In the genomic region with DNA sequence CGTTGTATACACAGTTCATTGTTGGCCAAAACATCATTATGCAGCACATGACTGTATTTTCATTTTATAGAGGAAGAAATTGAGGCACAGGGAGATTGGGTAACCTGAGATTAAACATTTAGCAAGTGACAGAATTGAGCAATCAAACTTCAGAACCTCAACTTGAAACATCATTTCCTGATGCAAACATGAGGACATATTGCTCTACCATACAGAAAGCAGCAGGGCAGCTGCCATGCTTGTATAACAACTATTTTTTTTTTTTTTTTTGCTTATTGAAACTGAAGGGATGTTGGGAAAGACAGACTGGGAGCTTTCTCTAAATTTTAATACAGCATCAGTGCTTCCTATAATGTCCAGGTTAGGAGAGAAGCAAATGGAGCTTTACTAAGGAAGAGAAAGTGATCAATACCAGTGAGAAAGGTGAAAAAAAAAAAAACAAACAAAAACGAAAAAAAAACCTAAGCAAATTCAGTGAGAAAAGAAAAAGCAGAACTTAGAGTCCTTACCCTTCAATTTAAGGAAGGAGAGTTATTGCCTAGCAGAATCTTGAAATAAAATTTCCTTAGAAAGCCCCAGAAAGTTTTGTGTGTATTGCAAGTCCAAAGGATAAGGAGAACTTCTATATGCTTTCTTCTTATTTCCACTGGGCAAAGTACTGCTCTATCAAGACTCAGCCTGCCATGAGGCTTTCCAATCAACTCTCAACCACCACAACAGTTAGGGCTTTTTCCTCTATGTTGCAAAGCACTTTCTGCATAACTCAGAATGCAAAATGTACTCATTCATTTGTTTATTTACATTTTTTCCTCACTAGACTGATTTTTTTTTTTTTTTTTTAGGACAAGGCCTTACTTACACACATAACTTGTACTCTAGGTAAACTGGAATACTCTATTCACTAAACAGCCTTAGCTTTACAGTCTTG, we compare ENCODE assay signal across 15 cellular contexts. TPM values are rescaled to one million over a fixed set of nuclear protein-coding genes. Genes with fewer than 3 reads are reported as not detected.
DNase-seq lines count a peak whose midpoint lies in the region; ATAC-seq, FAIRE-seq and TF ChIP-seq lines count a peak whose summit lies in the region.
"Had no signal": no experiment of that assay in that cellular context is flagged by ENCODE, and none has a peak within 500 bp of the region (broad histone marks: within the 10 kb centered on the region; RNA-seq: fewer than 3 reads in every experiment).

No MANE protein-coding gene starts in this region.

- peak overlapping the region; percentile 54 for H3K27ac ChIP-seq in GM12878 (ENCODE audit: control insufficient read depth, insufficient read depth)

- intact Hi-C loops in activated naive CD4-positive, alpha-beta T cell treated with anti-CD3 and anti-CD28 coated beads for 36 hours (cut with micrococcal nuclease): loop anchor here (1.0 kb wide), 2 partner anchors 8 to 9 kb away; no protein-coding TSS in a partner anchor
- intact Hi-C loops in GM12878 (cut with micrococcal nuclease; ENCODE audit: unreplicated experiment): no loop called here

- no peak for TF ChIP-seq EP300 in GM12878 (IDR thresholded peaks at IDR 0.05; ENCODE audit: borderline replicate concordance in 1 of 2, control insufficient read depth in 1 of 2, low read depth in 2 of 2, low read length in 2 of 2)

- no peak for FAIRE-seq in GM12878 (lab: Jason Lieb, UNC)

- no peaks in the 10 kb centered on the region; a peak in 2 of 4 replicates for H3K36me3 ChIP-seq in GM12878 (ENCODE audit: control insufficient read depth in 2 of 2, insufficient read depth in 2 of 2, low read length in 1 of 2)

- peaks cover 8% of the 10 kb centered on the region for H3K9me3 Mint-ChIP-seq in activated naive CD4-positive, alpha-beta T cell treated with anti-CD3 and anti-CD28 coated beads for 36 hours
- H3K9me3 Mint-ChIP-seq in stimulated activated naive CD8-positive, alpha-beta T cell treated with anti-CD3 and anti-CD28 coated beads, Interleukin-15, amount 100 ng/mL, for 72 hours: no peaks in the 10 kb centered on the region

- peaks cover 11% of the 10 kb centered on the region for H3K4me1 ChIP-seq in GM12878 (ENCODE audit: control insufficient read depth, insufficient read depth, low read length)

- TF ChIP-seq CTCF in GM12878 (IDR thresholded peaks at IDR 0.05 in 2 of 3, conservative IDR thresholded peaks at IDR 0.05 in 1 of 3; ENCODE audit: control insufficient read depth in 2 of 3, extremely low read depth in 1 of 3, insufficient read depth in 1 of 3, low read depth in 3 of 3, low read length in 3 of 3): no peak

- TF ChIP-seq POLR2A in GM12878 (IDR thresholded peaks at IDR 0.05; ENCODE audit: low read depth, low read length): no peak

- peaks cover 44% of the 10 kb centered on the region for H3K36me3 Mint-ChIP-seq in activated naive CD4-positive, alpha-beta T cell treated with anti-CD3 and anti-CD28 coated beads for 36 hours (ENCODE audit: low read depth)

- peak overlapping the region; percentile 16; the same call in 1 of the 2 replicates for H3K4me3 ChIP-seq in GM12878

- BruUV-seq in GM12878 (replicated peaks; lab: Mats Ljungman, UMichigan): no TSS peak

- POLR2A ChIA-PET in GM12878 (lab: Charles Lee): interaction anchor here (0.6 to 3.2 kb wide), 15 partner anchors 8 to 346 kb away, joined by 3 to 15 read pairs (median 4); partner anchors contain the start of gene BTG1

- peaks cover 77% of the 10 kb centered on the region for H3K4me1 Mint-ChIP-seq in activated naive CD4-positive, alpha-beta T cell treated with anti-CD3 and anti-CD28 coated beads for 36 hours (ENCODE audit: low read depth)
- peaks cover 76% of the 10 kb centered on the region for H3K4me1 Mint-ChIP-seq in stimulated activated naive CD8-positive, alpha-beta T cell treated with anti-CD3 and anti-CD28 coated beads, Interleukin-15, amount 100 ng/mL, for 72 hours

- TF ChIP-seq RAD21 in GM12878 (IDR thresholded peaks at IDR 0.05; ENCODE audit: insufficient read depth, low read depth, low read length): no peak

- peak overlapping the region; percentile 87 for H3K4me2 ChIP-seq in GM12878 (ENCODE audit: control insufficient read depth, insufficient read depth)

- no peaks in the 10 kb centered on the region for H3K27me3 ChIP-seq in GM12878 (replicated peaks in 1 of 2; ENCODE audit: control insufficient read depth in 2 of 2, insufficient read depth in 2 of 2, low read length in 1 of 2)

- peak overlapping the region; percentile 34 for H3K4me3 Mint-ChIP-seq in activated naive CD4-positive, alpha-beta T cell treated with anti-CD3 and anti-CD28 coated beads for 36 hours
- H3K4me3 Mint-ChIP-seq in stimulated activated naive CD8-positive, alpha-beta T cell treated with anti-CD3 and anti-CD28 coated beads, Interleukin-15, amount 100 ng/mL, for 72 hours: peak overlapping the region; percentile 1 to 39

- ATAC-seq in GM12878 (peak; percentile 49), GM21737 (IDR thresholded peaks at IDR 0.05; ENCODE audit: unreplicated experiment) (no peak), GM18498 (IDR thresholded peaks at IDR 0.05; ENCODE audit: unreplicated experiment) (no peak)
- ATAC-seq in stimulated activated naive CD8-positive, alpha-beta T cell treated with anti-CD3 and anti-CD28 coated beads, Interleukin-15, amount 100 ng/mL, for 72 hours: peak; percentile 66

- DNase-seq in activated naive CD4-positive, alpha-beta T cell treated with anti-CD3 and anti-CD28 coated beads for 36 hours: no peak
- DNase-seq in activated naive CD4-positive, alpha-beta T cell (lab: John Stamatoyannopoulos, UW): no peak
- DNase-seq in MV-4-11 (lab: John Stamatoyannopoulos, UW): peak; percentile 92
- no peak for DNase-seq in GM12878 (ENCODE audit: low read depth, low spot score)
- DNase-seq in stimulated activated naive CD8-positive, alpha-beta T cell treated with anti-CD3 and anti-CD28 coated beads, Interleukin-15, amount 100 ng/mL, for 72 hours: no peak
- DNase-seq in effector CD8-positive, alpha-beta T cell (lab: John Stamatoyannopoulos, UW): no peak
- DNase-seq: activated gamma-delta T cell; glutamatergic neuron; NCI-H1092; NCI-H748 treated with DMSO at 0.1 percent for 48 hours; stimulated activated CD4-positive, alpha-beta T cell treated with anti-CD3 and anti-CD28 coated beads, Interleukin-2, amount 100 ng/mL, for 48 hours; substantia nigra; T-helper 9 cell had no signal

- in situ Hi-C loops in GM12878 (cut with MboI): no loop called here

- 48% methylated on average over 2 of the region's 2 CpGs for WGBS in GM12878 (ENCODE audit: insufficient coverage, insufficient replicate concordance, low lambda C conversion rate, missing lambda C conversion rate)

- H3K27ac Mint-ChIP-seq in activated naive CD4-positive, alpha-beta T cell treated with anti-CD3 and anti-CD28 coated beads for 36 hours: peak overlapping the region; percentile 91
- peak overlapping the region; percentile 34 to 50 for H3K27ac Mint-ChIP-seq in stimulated activated naive CD8-positive, alpha-beta T cell treated with anti-CD3 and anti-CD28 coated beads, Interleukin-15, amount 100 ng/mL, for 72 hours

- RAD21 ChIA-PET in GM12878 (lab: Charles Lee; ENCODE audit: unreplicated experiment): interaction anchor here (0.6 to 2.2 kb wide), 16 partner anchors 10 to 925 kb away, joined by 3 to 13 read pairs (median 5); no protein-coding TSS in a partner anchor

- H3K9ac ChIP-seq in GM12878 (ENCODE audit: control insufficient read depth, insufficient read depth, low read length): no peak overlapping the region

- CTCF ChIA-PET in activated naive CD4-positive, alpha-beta T cell treated with anti-CD3 and anti-CD28 coated beads for 36 hours (lab: Charles Lee): interaction anchor here (0.5 to 1.4 kb wide), 5 partner anchors 9 to 88 kb away, joined by 3 to 5 read pairs (median 3); no protein-coding TSS in a partner anchor
- CTCF ChIA-PET in GM12878 (lab: Yijun Ruan, JAX): interaction anchor here (0.6 to 1.9 kb wide), 6 partner anchors 9 to 739 kb away, joined by 3 to 6 read pairs (median 3); no protein-coding TSS in a partner anchor

- SMC1A ChIA-PET in GM12878 (lab: Charles Lee; ENCODE audit: uncharacterized antibody, unreplicated experiment): interaction anchor here (0.6 to 3.4 kb wide), 22 partner anchors 9 to 312 kb away, joined by 3 to 27 read pairs (median 4); partner anchors contain the start of gene BTG1

- H3K9me3 ChIP-seq in GM12878 (replicated peaks; ENCODE audit: control insufficient read depth, insufficient read depth, low read length): peaks cover 1% of the 10 kb centered on the region; the same call in 2 of the 3 replicates

- H3K79me2 ChIP-seq in GM12878 (ENCODE audit: control insufficient read depth, insufficient read depth, low read length): peaks cover 67% of the 10 kb centered on the region

- no peaks in the 10 kb centered on the region for H3K27me3 Mint-ChIP-seq in activated naive CD4-positive, alpha-beta T cell treated with anti-CD3 and anti-CD28 coated beads for 36 hours (ENCODE audit: low read depth)
- H3K27me3 Mint-ChIP-seq in stimulated activated naive CD8-positive, alpha-beta T cell treated with anti-CD3 and anti-CD28 coated beads, Interleukin-15, amount 100 ng/mL, for 72 hours: no peaks in the 10 kb centered on the region

- no peak overlapping the region for H2AFZ ChIP-seq in GM12878 (ENCODE audit: control insufficient read depth, low read depth, low read length)

- H4K20me1 ChIP-seq in GM12878 (ENCODE audit: control insufficient read depth, insufficient read depth): no peaks in the 10 kb centered on the region

TF ChIP-seq in GM12878, 131 proteins besides CTCF, POLR2A, EP300 and RAD21 (continues in another document):
- no peak for TF ChIP-seq BRCA1 (IDR thresholded peaks at IDR 0.05; ENCODE audit: low read depth, low read length)

RNA-seq across cellular contexts. Expression of gene BTG1, which starts 21.6 kb away (rescaled TPM):
- total RNA-seq in activated naive CD4-positive, alpha-beta T cell treated with anti-CD3 and anti-CD28 coated beads for 36 hours: 100 to 1,000 TPM; 218 to 223 TPM
- 121 and 128 TPM in 2 replicates for total RNA-seq in GM12878 (2013; cell fraction: nucleolus; rRNA removed)
- 27.3 and 27.8 TPM in 2 replicates for total RNA-seq in GM12878 (2014; rRNA removed)
- 34.0 and 35.3 TPM in 2 replicates for total RNA-seq in GM12878 (2014; rRNA removed; fragmentation: Illumina TruSeq; extraction: Trizol)
- total RNA-seq in GM12878 (2021): 186 and 194 TPM in 2 replicates
- 72.3 TPM for polyA plus RNA-seq in GM12878 (2011; ENCODE audit: low read depth)
- 100 and 164 TPM in 2 replicates for polyA plus RNA-seq in GM12878 (2011; rRNA removed)
- 153 and 176 TPM in 2 replicates for polyA plus RNA-seq in GM12878 (2011; cell fraction: cytosol; rRNA removed)
- polyA plus RNA-seq in GM12878 (2011; cell fraction: nucleus; rRNA removed): 119 and 192 TPM in 2 replicates
- 131 and 205 TPM in 2 replicates for polyA plus RNA-seq in GM12878 (2012)
- 46.4 and 59.9 TPM in 2 replicates for polyA plus RNA-seq in GM12878 (2014; fragmentation: Illumina TruSeq; extraction: Trizol)
- 10 to 100 TPM; 23.7 to 61.5 TPM for polyA plus RNA-seq in GM12878 (2014; fragmentation: Nextera tagmentation; extraction: Ambion mirVana)
- 51.3 and 60.2 TPM in 2 replicates for polyA plus RNA-seq in GM12878 (2014; rRNA removed)
- polyA plus RNA-seq in GM12878 (2016; fragmentation: Nextera tagmentation; extraction: Ambion mirVana): 100 to 1,000 TPM in 1 of 2 experiments, 10 to 100 TPM in 1; 97.0 to 147 TPM
- 209 and 266 TPM in 2 replicates for polyA minus RNA-seq in GM12878 (2011; rRNA and poly(A)+ RNA removed)
- 81.5 and 90.4 TPM in 2 replicates for polyA minus RNA-seq in GM12878 (2011; cell fraction: cytosol; rRNA and poly(A)+ RNA removed)
- 130 and 142 TPM in 2 replicates for polyA minus RNA-seq in GM12878 (2011; cell fraction: nucleus; rRNA and poly(A)+ RNA removed)

Comparison
In these comparisons a context has a peak if more than half of its experiments do, and no peak if none do; other contexts are left out.
1. ATAC-seq: peak in GM12878 (single experiment) and stimulated activated naive CD8-positive, alpha-beta T cell treated with anti-CD3 and anti-CD28 coated beads, Interleukin-15, amount 100 ng/mL, for 72 hours (single experiment); none in GM21737 (single experiment) and GM18498 (single experiment).